In the genomic region with DNA sequence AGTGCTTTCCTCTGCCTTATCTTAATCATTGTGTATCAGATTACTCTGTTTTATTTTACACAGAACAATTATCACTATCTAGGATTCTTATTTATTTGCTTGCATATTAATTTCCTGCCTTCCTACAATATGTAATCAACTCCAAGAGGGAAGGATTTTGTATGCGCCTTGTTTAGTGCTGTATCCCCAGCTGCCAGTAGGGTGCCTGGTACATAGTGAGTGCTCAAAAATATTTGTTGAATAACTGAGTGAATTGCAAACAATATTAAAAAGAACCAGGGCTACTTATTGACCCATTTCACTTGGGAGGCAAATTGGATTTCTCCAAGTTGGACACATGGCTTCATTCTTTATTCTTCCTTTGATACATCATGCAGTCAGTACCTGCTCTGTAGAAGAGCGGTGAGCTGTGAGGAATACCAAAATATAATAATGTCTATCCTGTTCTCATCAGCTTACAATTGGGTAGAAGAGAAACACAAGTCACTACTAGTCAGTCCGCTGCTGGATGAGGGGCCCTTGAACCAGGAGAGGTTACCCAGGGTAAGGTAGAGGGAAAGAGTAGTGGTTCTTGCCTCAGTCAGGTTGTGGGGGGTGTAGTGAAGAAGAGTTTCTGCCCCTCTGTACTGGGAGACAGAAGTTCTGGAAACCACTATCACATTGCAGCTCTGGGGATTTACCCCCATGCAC, we compare ENCODE assay signal across 16 cellular contexts.
DNase-seq lines count a peak whose midpoint lies in the region; ATAC-seq and TF ChIP-seq lines count a peak whose summit lies in the region.
"Had no signal": no experiment of that assay in that cellular context is flagged by ENCODE, and none has a peak within 500 bp of the region (broad histone marks: within the 10 kb centered on the region; RNA-seq: fewer than 3 reads in every experiment).

No MANE protein-coding gene starts in this region.

- peak; percentile 3 for DNase-seq in NAMALWA (ENCODE audit: low spot score)
- DNase-seq in endodermal cell = no peak
- no peak for DNase-seq in right cardiac atrium
- DNase-seq in T-helper 9 cell = no peak
- DNase-seq in COLO829 (ENCODE audit: low spot score) = no peak
- no peak for DNase-seq in osteocyte (ENCODE audit: extremely low spot score, unreplicated experiment)
- DNase-seq: activated CD4-positive, alpha-beta T cell treated with anti-CD3 and anti-CD28 coated beads for 36 hours; activated naive CD8-positive, alpha-beta T cell treated with anti-CD3 and anti-CD28 coated beads, Interleukin-2, amount 10 ng/mL, durations not matched to agents 7 days and 5 days; naive B cell; pancreas; stomach; upper lobe of left lung had no signal

- no peak overlapping the region for H3K4me2 ChIP-seq in DOHH2 (ENCODE audit: low read length)

- H3K4me1 Mint-ChIP-seq in endodermal cell = peaks cover 3% of the 10 kb centered on the region
- peaks cover 32% of the 10 kb centered on the region for H3K4me1 Mint-ChIP-seq in osteocyte (ENCODE audit: unreplicated experiment)
- H3K4me1 Mint-ChIP-seq: activated CD4-positive, alpha-beta T cell treated with anti-CD3 and anti-CD28 coated beads for 36 hours; activated naive CD8-positive, alpha-beta T cell treated with anti-CD3 and anti-CD28 coated beads, Interleukin-2, amount 10 ng/mL, durations not matched to agents 7 days and 5 days; naive B cell had no signal

- WGBS in endodermal cell (ENCODE audit: insufficient coverage in 1 of 2, insufficient read length in 1 of 2), 2 experiments = 79 to 80% methylated on average over 1 to 3 of the region's 3 CpGs
- 88% methylated on average over 3 of the region's 3 CpGs for WGBS in right cardiac atrium

- H3K4me3 Mint-ChIP-seq in endodermal cell (no peak overlapping the region), osteocyte (ENCODE audit: unreplicated experiment) (no peak overlapping the region)
- H3K4me3 Mint-ChIP-seq: activated CD4-positive, alpha-beta T cell treated with anti-CD3 and anti-CD28 coated beads for 36 hours; activated naive CD8-positive, alpha-beta T cell treated with anti-CD3 and anti-CD28 coated beads, Interleukin-2, amount 10 ng/mL, durations not matched to agents 7 days and 5 days; naive B cell had no signal

- H3K79me2 ChIP-seq in DOHH2 (ENCODE audit: control insufficient read depth, low read length) = no peaks in the 10 kb centered on the region

- no peaks in the 10 kb centered on the region for H3K36me3 ChIP-seq in DOHH2 (ENCODE audit: control insufficient read depth, low read length)
- H3K36me3 ChIP-seq in endodermal cell (ENCODE audit: control insufficient read depth, insufficient read depth, low read length) = no peaks in the 10 kb centered on the region
- H3K36me3 ChIP-seq: cardiac muscle cell, pancreas, stomach, upper lobe of left lung had no signal

- H4K20me1 ChIP-seq in DOHH2 (ENCODE audit: control insufficient read depth, insufficient read depth, low read depth, low read length) = no peaks in the 10 kb centered on the region

- peaks cover 2% of the 10 kb centered on the region for H3K36me3 Mint-ChIP-seq in endodermal cell (ENCODE audit: low read depth)
- no peaks in the 10 kb centered on the region for H3K36me3 Mint-ChIP-seq in osteocyte (ENCODE audit: unreplicated experiment)
- H3K36me3 Mint-ChIP-seq: activated naive CD8-positive, alpha-beta T cell treated with anti-CD3 and anti-CD28 coated beads, Interleukin-2, amount 10 ng/mL, durations not matched to agents 7 days and 5 days had no signal

- H3K27me3 ChIP-seq in DOHH2 (ENCODE audit: control insufficient read depth, low read length) (no peaks in the 10 kb centered on the region), endodermal cell (ENCODE audit: control insufficient read depth, insufficient read depth, low read length, poor library complexity, severe bottlenecking) (no peaks in the 10 kb centered on the region), right cardiac atrium (ENCODE audit: control insufficient read depth, insufficient read depth) (no peaks in the 10 kb centered on the region)
- H3K27me3 ChIP-seq: cardiac muscle cell, pancreas, stomach, upper lobe of left lung had no signal

- H3K27me3 Mint-ChIP-seq in endodermal cell (ENCODE audit: insufficient read depth) = no peaks in the 10 kb centered on the region
- no peaks in the 10 kb centered on the region for H3K27me3 Mint-ChIP-seq in osteocyte (ENCODE audit: unreplicated experiment)
- H3K27me3 Mint-ChIP-seq: activated CD4-positive, alpha-beta T cell treated with anti-CD3 and anti-CD28 coated beads for 36 hours had no signal

- H3K9me3 Mint-ChIP-seq in endodermal cell = no peaks in the 10 kb centered on the region
- H3K9me3 Mint-ChIP-seq in osteocyte (ENCODE audit: unreplicated experiment) = no peaks in the 10 kb centered on the region
- H3K9me3 Mint-ChIP-seq: activated naive CD8-positive, alpha-beta T cell treated with anti-CD3 and anti-CD28 coated beads, Interleukin-2, amount 10 ng/mL, durations not matched to agents 7 days and 5 days had no signal

- no peak overlapping the region for H3K9ac ChIP-seq in endodermal cell (ENCODE audit: extremely low read depth, low read length, poor library complexity, severe bottlenecking)

- TF ChIP-seq CTCF in DOHH2 (IDR thresholded peaks at IDR 0.05; ENCODE audit: low read depth, low read length, poor library complexity, severe bottlenecking) (peak; percentile 17), endodermal cell (conservative IDR thresholded peaks at IDR 0.05) (peak; percentile 56), osteocyte (IDR thresholded peaks at IDR 0.05) (no peak)

- H3K27ac Mint-ChIP-seq in endodermal cell = no peak overlapping the region
- H3K27ac Mint-ChIP-seq in osteocyte (ENCODE audit: unreplicated experiment) = no peak overlapping the region
- H3K27ac Mint-ChIP-seq: activated CD4-positive, alpha-beta T cell treated with anti-CD3 and anti-CD28 coated beads for 36 hours; activated naive CD8-positive, alpha-beta T cell treated with anti-CD3 and anti-CD28 coated beads, Interleukin-2, amount 10 ng/mL, durations not matched to agents 7 days and 5 days; naive B cell had no signal

- H3K27ac ChIP-seq in DOHH2 (ENCODE audit: low read depth, low read length) (no peak overlapping the region), endodermal cell (ENCODE audit: low read depth, low read length) (no peak overlapping the region), right cardiac atrium (ENCODE audit: low read length) (peak overlapping the region; percentile 23)
- H3K27ac ChIP-seq: cardiac muscle cell, pancreas, stomach, upper lobe of left lung had no signal

- intact Hi-C loops in right cardiac atrium (cut with DNase I) = no loop called here

- H3K9me3 ChIP-seq in DOHH2 (ENCODE audit: control insufficient read depth, insufficient read depth, low read length) (no peaks in the 10 kb centered on the region), endodermal cell (ENCODE audit: control insufficient read depth, low read length) (no peaks in the 10 kb centered on the region), right cardiac atrium (ENCODE audit: control insufficient read depth, low read length) (no peaks in the 10 kb centered on the region)
- H3K9me3 ChIP-seq: pancreas, stomach, upper lobe of left lung had no signal

- ATAC-seq in right cardiac atrium = peak; percentile 19 to 63
- ATAC-seq in GM18873 (IDR thresholded peaks at IDR 0.05; ENCODE audit: low FRiP score, unreplicated experiment) = no peak
- ATAC-seq: activated CD4-positive, alpha-beta T cell treated with anti-CD3 and anti-CD28 coated beads for 36 hours; HepG2; pancreas had no signal

- no peaks in the 10 kb centered on the region for H3K4me1 ChIP-seq in DOHH2 (ENCODE audit: control insufficient read depth, low read length)
- peaks cover 2% of the 10 kb centered on the region for H3K4me1 ChIP-seq in endodermal cell (ENCODE audit: control insufficient read depth, insufficient read depth, low read length)
- peaks cover 2% of the 10 kb centered on the region for H3K4me1 ChIP-seq in right cardiac atrium (ENCODE audit: control insufficient read depth, insufficient read depth, low read length)
- H3K4me1 ChIP-seq: pancreas, stomach, upper lobe of left lung had no signal

- no peaks in the 10 kb centered on the region for H3F3A ChIP-seq in DOHH2 (ENCODE audit: control insufficient read depth, insufficient read depth)

- H3K4me3 ChIP-seq in DOHH2 (ENCODE audit: low read length) (no peak overlapping the region), endodermal cell (ENCODE audit: low read length) (no peak overlapping the region), right cardiac atrium (ENCODE audit: low read length) (no peak overlapping the region)
- H3K4me3 ChIP-seq: cardiac muscle cell, pancreas, stomach, upper lobe of left lung had no signal

- H3K9me2 ChIP-seq in DOHH2 (replicated peaks; ENCODE audit: control insufficient read depth, low read length) = no peaks in the 10 kb centered on the region
